Comparison of ENCODE assay signal across 8 cellular contexts in genomic region chr1:34865981-34866761, GRCh38. TPM values are rescaled to one million over a fixed set of nuclear protein-coding genes. Genes with fewer than 3 reads are reported as not detected.
DNase-seq lines count a peak whose midpoint lies in the region; ATAC-seq and TF ChIP-seq lines count a peak whose summit lies in the region.

No MANE protein-coding gene starts in this region.

- peak; percentile 90 for TF ChIP-seq CTCF in epithelial cell of proximal tubule (conservative IDR thresholded peaks at IDR 0.05; ENCODE audit: low read depth, low read length)

- H3K9ac ChIP-seq in NT2/D1 (ENCODE audit: insufficient read length, low read depth) (peak overlapping the region; percentile 88), mucosa of rectum (ENCODE audit: low read depth in 1 of 2, low read length in 2 of 2) (peak overlapping the region; percentile 79 to 90)

- H3K27me3 ChIP-seq in NT2/D1 (ENCODE audit: insufficient read depth, insufficient read length) = peaks cover 41% of the 10 kb centered on the region
- no peaks in the 10 kb centered on the region for H3K27me3 ChIP-seq in mucosa of rectum (ENCODE audit: control insufficient read depth in 2 of 2, insufficient read depth in 2 of 2, low read length in 2 of 2)

- DNase-seq in NCI-H1417 (lab: John Stamatoyannopoulos, UW) = peak; percentile 44 to 73 (median 46)
- DNase-seq in NCI-H1417 treated with DMSO at 0.1 percent for 48 hours (lab: John Stamatoyannopoulos, UW) = no peak
- peak; percentile 88 for DNase-seq in NT2/D1 (ENCODE audit: low read depth, low spot score)
- DNase-seq in activated T-cell treated with anti-CD3 and anti-CD28 coated beads for 4 hours = peak; percentile 95
- DNase-seq in epithelial cell of proximal tubule (ENCODE audit: low read depth) = no peak
- peak; percentile 86 for DNase-seq in stimulated activated CD8-positive, alpha-beta memory T cell treated with anti-CD3 and anti-CD28 coated beads, Interleukin-4, amount 100 ng/mL, for 24 hours (ENCODE audit: low read depth)

- H3K9me3 ChIP-seq in NT2/D1 (ENCODE audit: insufficient read depth, low read length) (no peaks in the 10 kb centered on the region), mucosa of rectum (ENCODE audit: control insufficient read depth in 2 of 2, low read length in 2 of 2) (no peaks in the 10 kb centered on the region)

- H3K27ac ChIP-seq in mucosa of rectum (ENCODE audit: low read depth in 2 of 2, low read length in 2 of 2) = peak overlapping the region; percentile 86 to 88

- H3K36me3 ChIP-seq in NT2/D1 (ENCODE audit: insufficient read depth, insufficient read length, low read length) (no peaks in the 10 kb centered on the region), mucosa of rectum (ENCODE audit: control insufficient read depth in 2 of 2, insufficient read depth in 2 of 2, low read length in 2 of 2) (no peaks in the 10 kb centered on the region)

- peak; percentile 53 for ATAC-seq in HG03103 (IDR thresholded peaks at IDR 0.05; ENCODE audit: low read depth, unreplicated experiment)

- H3K4me1 ChIP-seq in NT2/D1 (ENCODE audit: insufficient read depth, insufficient read length) (no peaks in the 10 kb centered on the region), mucosa of rectum (ENCODE audit: control insufficient read depth in 2 of 2, insufficient read depth in 2 of 2, low read length in 2 of 2) (peaks cover 15 to 22% of the 10 kb centered on the region in 2 donors)

- H3K4me3 ChIP-seq in NT2/D1 (ENCODE audit: insufficient read length, low read depth) (peak overlapping the region; percentile 64), epithelial cell of proximal tubule (ENCODE audit: low read depth, low read length) (peak overlapping the region; percentile 70), mucosa of rectum (ENCODE audit: low read length in 2 of 2) (peak overlapping the region; percentile 75 to 79)

RNA-seq across cellular contexts. Expression of gene SMIM12, which starts 6.6 kb away (rescaled TPM):
- total RNA-seq in epithelial cell of proximal tubule = 30.8 and 54.0 TPM in 2 replicates

Comparison
In these comparisons a context has a peak if more than half of its experiments do, and no peak if none do; other contexts are left out.
1. DNase-seq: peak in NCI-H1417 (3 of 3), NT2/D1 (single experiment), activated T-cell treated with anti-CD3 and anti-CD28 coated beads for 4 hours (single experiment) and stimulated activated CD8-positive, alpha-beta memory T cell treated with anti-CD3 and anti-CD28 coated beads, Interleukin-4, amount 100 ng/mL, for 24 hours (single experiment); none in NCI-H1417 treated with DMSO at 0.1 percent for 48 hours (single experiment) and epithelial cell of proximal tubule (single experiment).
2. Peak in every context shown above with its lines, with median percentiles within 50 percentile points of each other: H3K4me3 ChIP-seq.